In genomic region chr11:70322653-70323052, GRCh38 we compare ENCODE assay signal across 1 cellular context.
TF ChIP-seq lines count a peak whose summit lies in the region.

No MANE protein-coding gene starts in this region.

TF ChIP-seq in IMR-90, 13 proteins besides CTCF, POLR2A, EP300 and RAD21:
- TF ChIP-seq ELK1 (IDR thresholded peaks at IDR 0.05; ENCODE audit: borderline replicate concordance, low read depth, low read length) (no peak), MAZ (IDR thresholded peaks at IDR 0.05; ENCODE audit: borderline replicate concordance, low read depth, low read length) (no peak), RCOR1 (IDR thresholded peaks at IDR 0.05; ENCODE audit: insufficient replicate concordance, low read length) (no peak), MAFK (IDR thresholded peaks at IDR 0.05; ENCODE audit: low read depth, low read length) (no peak)
